Comparison of ENCODE assay signal across 22 cellular contexts in the genomic region with DNA sequence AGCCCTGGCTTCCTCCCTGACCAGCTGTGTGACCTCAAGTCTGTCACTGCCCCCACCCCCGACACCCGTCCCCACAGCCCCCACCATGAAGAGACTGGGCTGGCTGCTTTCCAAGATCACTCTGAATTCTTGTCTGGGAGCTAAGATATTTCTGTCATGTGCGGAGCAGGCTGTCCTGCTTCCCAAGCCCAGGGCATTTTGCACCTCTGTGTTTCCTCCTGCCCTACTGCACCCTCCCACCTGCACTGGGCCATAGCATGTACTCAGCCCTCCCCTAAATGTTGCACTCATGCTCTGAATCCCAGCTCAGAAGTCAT. TPM values are rescaled to one million over a fixed set of nuclear protein-coding genes. Genes with fewer than 3 reads are reported as not detected.
DNase-seq lines count a peak whose midpoint lies in the region; ATAC-seq and TF ChIP-seq lines count a peak whose summit lies in the region.
"Had no signal": no experiment of that assay in that cellular context is flagged by ENCODE, and none has a peak within 500 bp of the region (broad histone marks: within the 10 kb centered on the region; RNA-seq: fewer than 3 reads in every experiment).

No MANE protein-coding gene starts in this region.

- H3K27me3 ChIP-seq in left ventricle myocardium inferior (ENCODE audit: low read depth) (no peaks in the 10 kb centered on the region), esophagus squamous epithelium (no peaks in the 10 kb centered on the region)
- H3K27me3 ChIP-seq: MG63 had no signal

- H3K4me1 ChIP-seq in left ventricle myocardium inferior = peaks cover 38% of the 10 kb centered on the region
- peaks cover 0 to 26% (median 0%) of the 10 kb centered on the region in 3 donors for H3K4me1 ChIP-seq in esophagus squamous epithelium
- H3K4me1 ChIP-seq: HAP-1 had no signal

- H3K4me3 ChIP-seq in left ventricle myocardium inferior = no peak overlapping the region
- no peak overlapping the region for H3K4me3 ChIP-seq in esophagus squamous epithelium
- H3K4me3 ChIP-seq: GM23338, HAP-1, MG63 had no signal

- DNase-seq in OCI-M1 (lab: John Stamatoyannopoulos, UW) (peak; percentile 53), left ventricle myocardium inferior (no peak), progenitor cell of endocrine pancreas (ENCODE audit: low spot score, unreplicated experiment) (no peak), OCI-M2 (lab: John Stamatoyannopoulos, UW; ENCODE audit: unreplicated experiment) (no peak), esophagus squamous epithelium (lab: John Stamatoyannopoulos, UW) (no peak)
- DNase-seq: Calu3, HFFc6, KG1, MG63, NCI-H1105 treated with DMSO at 0.1 percent for 48 hours, NCI-H146, NCI-H1930, NCI-H2107, NCI-H446, NCI-H524 treated with DMSO at 0.1 percent for 48 hours, NCI-H774, RPMI8226, SHP77 treated with DMSO at 0.1 percent for 48 hours had no signal

- H3K27me3 Mint-ChIP-seq in progenitor cell of endocrine pancreas = peaks cover 5% of the 10 kb centered on the region

- no peaks in the 10 kb centered on the region for H3K36me3 ChIP-seq in left ventricle myocardium inferior
- H3K36me3 ChIP-seq in esophagus squamous epithelium = no peaks in the 10 kb centered on the region
- H3K36me3 ChIP-seq: HAP-1, MG63 had no signal

- TF ChIP-seq POLR2A in esophagus squamous epithelium (IDR thresholded peaks at IDR 0.05) = no peak

- H3K9me3 Mint-ChIP-seq in progenitor cell of endocrine pancreas (ENCODE audit: low read depth) = peaks cover 4% of the 10 kb centered on the region

- H3K9me3 ChIP-seq in left ventricle myocardium inferior (replicated peaks) = peaks cover 8% of the 10 kb centered on the region
- no peaks in the 10 kb centered on the region for H3K9me3 ChIP-seq in esophagus squamous epithelium
- H3K9me3 ChIP-seq: HAP-1, MG63 had no signal

- H3K27ac Mint-ChIP-seq in progenitor cell of endocrine pancreas = peak overlapping the region; percentile 29
- H3K27ac Mint-ChIP-seq: GM23338, HFFc6 had no signal

- no peak overlapping the region for H3K4me3 Mint-ChIP-seq in progenitor cell of endocrine pancreas (ENCODE audit: low read depth)
- H3K4me3 Mint-ChIP-seq: GM23338, HFFc6 had no signal

- ATAC-seq in esophagus mucosa (peak; percentile 34), GM21717 (IDR thresholded peaks at IDR 0.05; ENCODE audit: unreplicated experiment) (no peak)
- ATAC-seq: GM23338 had no signal

- intact Hi-C loops in left ventricle myocardium inferior (cut with micrococcal nuclease) (no loop called here), esophagus squamous epithelium (cut with DNase I) (no loop called here)

- no peaks in the 10 kb centered on the region for H3K36me3 Mint-ChIP-seq in progenitor cell of endocrine pancreas (ENCODE audit: insufficient read depth)

- WGBS in esophagus squamous epithelium, 2 donors = 49 to 67% methylated on average over 1 to 2 of the region's 3 CpGs

- no peak for TF ChIP-seq CTCF in left ventricle myocardium inferior (IDR thresholded peaks at IDR 0.05; ENCODE audit: borderline replicate concordance)
- no peak for TF ChIP-seq CTCF in progenitor cell of endocrine pancreas (IDR thresholded peaks at IDR 0.05; ENCODE audit: unreplicated experiment)
- no peak for TF ChIP-seq CTCF in esophagus squamous epithelium (IDR thresholded peaks at IDR 0.05)

- H3K4me1 Mint-ChIP-seq in progenitor cell of endocrine pancreas (ENCODE audit: low read depth) = peaks cover 4% of the 10 kb centered on the region

- peak overlapping the region; percentile 27 for H3K27ac ChIP-seq in left ventricle myocardium inferior (replicated peaks)
- no peak overlapping the region for H3K27ac ChIP-seq in esophagus squamous epithelium

RNA-seq across cellular contexts. Expression of a gene that starts 30.3 kb away (rescaled TPM):
- 4.7 TPM for total RNA-seq in esophagus mucosa
- total RNA-seq in left ventricle myocardium inferior = not detected
- 0.14 TPM in 1 of 2 replicates, not detected in the other for total RNA-seq in progenitor cell of endocrine pancreas
- total RNA-seq in esophagus squamous epithelium = 10 to 100 TPM in 3 of 4 donors, 1 to 10 TPM in 1; 5.7 to 24.6 (median 20.2) TPM
